ENCODE assay signal across 9 cellular contexts in genomic region chr1:248622491-248623106, GRCh38. TPM values are rescaled to one million over a fixed set of nuclear protein-coding genes. Genes with fewer than 3 reads are reported as not detected.
DNase-seq lines count a peak whose midpoint lies in the region; ATAC-seq, FAIRE-seq and TF ChIP-seq lines count a peak whose summit lies in the region.
"Had no signal": no experiment of that assay in that cellular context is flagged by ENCODE, and none has a peak within 500 bp of the region (broad histone marks: within the 10 kb centered on the region; RNA-seq: fewer than 3 reads in every experiment).

No MANE protein-coding gene starts in this region.

- H3K9me3 Mint-ChIP-seq in osteocyte (ENCODE audit: unreplicated experiment): no peaks in the 10 kb centered on the region
- no peaks in the 10 kb centered on the region for H3K9me3 Mint-ChIP-seq in effector memory CD8-positive, alpha-beta T cell

- TF ChIP-seq CTCF in D721Med (IDR thresholded peaks at IDR 0.05; ENCODE audit: insufficient read depth, missing control alignments) (no peak), osteocyte (IDR thresholded peaks at IDR 0.05) (peak; percentile 51)

- H3K4me1 Mint-ChIP-seq in osteocyte (ENCODE audit: unreplicated experiment): no peaks in the 10 kb centered on the region
- H3K4me1 Mint-ChIP-seq in effector memory CD8-positive, alpha-beta T cell (ENCODE audit: low read depth in 2 of 2): no peaks in the 10 kb centered on the region

- ATAC-seq in GM18873 (IDR thresholded peaks at IDR 0.05; ENCODE audit: low FRiP score, unreplicated experiment): peak; percentile 91
- peak; percentile 74 for ATAC-seq in HG03097 (IDR thresholded peaks at IDR 0.05; ENCODE audit: low FRiP score, unreplicated experiment)
- ATAC-seq in effector memory CD8-positive, alpha-beta T cell (replicated peaks): no peak

- FAIRE-seq in D721Med (lab: Jason Lieb, UNC): peak; percentile 87

- no peaks in the 10 kb centered on the region for H3K36me3 Mint-ChIP-seq in osteocyte (ENCODE audit: unreplicated experiment)
- no peaks in the 10 kb centered on the region for H3K36me3 Mint-ChIP-seq in effector memory CD8-positive, alpha-beta T cell (ENCODE audit: insufficient read depth)

- DNase-seq in D721Med (ENCODE audit: insufficient read length, low spot score) (no peak), NCI-H69 (lab: John Stamatoyannopoulos, UW) (peak; percentile 4), dermis blood vessel endothelial cell (peak; percentile 48), osteocyte (ENCODE audit: extremely low spot score, unreplicated experiment) (no peak), retina (no peak)
- DNase-seq in effector memory CD8-positive, alpha-beta T cell: no peak

- no peaks in the 10 kb centered on the region for H3K27me3 Mint-ChIP-seq in osteocyte (ENCODE audit: unreplicated experiment)
- no peaks in the 10 kb centered on the region for H3K27me3 Mint-ChIP-seq in effector memory CD8-positive, alpha-beta T cell

- no peak overlapping the region for H3K27ac Mint-ChIP-seq in osteocyte (ENCODE audit: unreplicated experiment)
- H3K27ac Mint-ChIP-seq in effector memory CD8-positive, alpha-beta T cell: no peak overlapping the region

- H3K4me3 Mint-ChIP-seq in osteocyte (ENCODE audit: unreplicated experiment): no peak overlapping the region
- H3K4me3 Mint-ChIP-seq in effector memory CD8-positive, alpha-beta T cell: no peak overlapping the region

RNA-seq across cellular contexts. Expression of gene OR2T11, which starts 12.3 kb away (rescaled TPM):
- total RNA-seq in dermis blood vessel endothelial cell: not detected in 2 replicates
- not detected in 2 replicates for total RNA-seq in osteocyte
- total RNA-seq: activated CD8-positive, alpha-beta memory T cell treated with anti-CD3 and anti-CD28 coated beads for 36 hours had no signal

RNA-seq across cellular contexts. Expression of gene OR2T35, which starts 22.5 kb away (rescaled TPM):
- total RNA-seq in dermis blood vessel endothelial cell (not detected in 2 replicates), osteocyte (not detected in 2 replicates)
- total RNA-seq: activated CD8-positive, alpha-beta memory T cell treated with anti-CD3 and anti-CD28 coated beads for 36 hours had no signal

RNA-seq across cellular contexts. Expression of gene OR2T10, which starts 25.1 kb away (rescaled TPM):
- not detected in 2 replicates for total RNA-seq in dermis blood vessel endothelial cell
- not detected in 2 replicates for total RNA-seq in osteocyte
- total RNA-seq: activated CD8-positive, alpha-beta memory T cell treated with anti-CD3 and anti-CD28 coated beads for 36 hours had no signal

RNA-seq across cellular contexts. Expression of gene OR2T27, which starts 32.7 kb away (rescaled TPM):
- total RNA-seq in dermis blood vessel endothelial cell: not detected in 2 replicates
- total RNA-seq in osteocyte: not detected in 2 replicates
- total RNA-seq: activated CD8-positive, alpha-beta memory T cell treated with anti-CD3 and anti-CD28 coated beads for 36 hours had no signal

RNA-seq across cellular contexts. Expression of gene OR2T34, which starts 48.0 kb away (rescaled TPM):
- total RNA-seq in dermis blood vessel endothelial cell: not detected in 2 replicates
- not detected in 2 replicates for total RNA-seq in osteocyte
- total RNA-seq: activated CD8-positive, alpha-beta memory T cell treated with anti-CD3 and anti-CD28 coated beads for 36 hours had no signal

Comparison
In these comparisons a context has a peak if more than half of its experiments do, and no peak if none do; other contexts are left out.
1. DNase-seq: peak in NCI-H69 (single experiment) and dermis blood vessel endothelial cell (single experiment); none in D721Med (single experiment), osteocyte (single experiment), effector memory CD8-positive, alpha-beta T cell (0 of 3) and retina (single experiment).